Comparison of ENCODE assay signal across 1 cellular context in genomic region chr15:74200871-74201419, GRCh38.
TF ChIP-seq lines count a peak whose summit lies in the region.

No MANE protein-coding gene starts in this region.

TF ChIP-seq in H1, 55 proteins besides CTCF, POLR2A, EP300 and RAD21:
- no peak for TF ChIP-seq CHD7 (IDR thresholded peaks at IDR 0.05; ENCODE audit: insufficient replicate concordance, low read length)
- TF ChIP-seq KDM4A (IDR thresholded peaks at IDR 0.05; ENCODE audit: low read depth, low read length, severe bottlenecking): no peak
- no peak for TF ChIP-seq ATF3 (IDR thresholded peaks at IDR 0.05; ENCODE audit: insufficient read depth, low read depth, low read length)
- no peak for TF ChIP-seq SP1 (IDR thresholded peaks at IDR 0.05; ENCODE audit: low read depth, low read length)
- no peak for TF ChIP-seq SP2 (IDR thresholded peaks at IDR 0.05; ENCODE audit: low read length)
- no peak for TF ChIP-seq POU5F1 (IDR thresholded peaks at IDR 0.05; ENCODE audit: low read depth, low read length)
- TF ChIP-seq BCL11A (IDR thresholded peaks at IDR 0.05; ENCODE audit: low read depth in 2 of 2, low read length in 2 of 2): no peak
- no peak for TF ChIP-seq NRF1 (IDR thresholded peaks at IDR 0.05; ENCODE audit: low read depth, low read length)
- TF ChIP-seq POLR2AphosphoS5 (IDR thresholded peaks at IDR 0.05; ENCODE audit: low read depth, low read length): no peak
- TF ChIP-seq SIRT6 (IDR thresholded peaks at IDR 0.05; ENCODE audit: low read length): no peak
- TF ChIP-seq E2F6 (IDR thresholded peaks at IDR 0.05): no peak
- no peak for TF ChIP-seq SIN3A (conservative IDR thresholded peaks at IDR 0.05 in 1 of 2, IDR thresholded peaks at IDR 0.05 in 1 of 2; ENCODE audit: low read depth in 1 of 2, low read length in 2 of 2)
- TF ChIP-seq PHF8 (conservative IDR thresholded peaks at IDR 0.05; ENCODE audit: low read depth, low read length): no peak
- no peak for TF ChIP-seq ZNF274 (IDR thresholded peaks at IDR 0.05; ENCODE audit: borderline replicate concordance, extremely low read depth, low read length)
- TF ChIP-seq JUN (IDR thresholded peaks at IDR 0.05; ENCODE audit: low read depth, low read length): no peak
- TF ChIP-seq TBP (IDR thresholded peaks at IDR 0.05; ENCODE audit: low read depth, low read length): no peak
- TF ChIP-seq MAX (IDR thresholded peaks at IDR 0.05): no peak
- no peak for TF ChIP-seq SAP30 (IDR thresholded peaks at IDR 0.05; ENCODE audit: insufficient read depth, insufficient replicate concordance, low read length)
- TF ChIP-seq RFX5 (IDR thresholded peaks at IDR 0.05; ENCODE audit: borderline replicate concordance, low read depth, low read length): no peak
